ENCODE assay signal across 17 cellular contexts in genomic region chr2:24899361-24899760, GRCh38. TPM values are rescaled to one million over a fixed set of nuclear protein-coding genes. Genes with fewer than 3 reads are reported as not detected.
DNase-seq lines count a peak whose midpoint lies in the region; ATAC-seq, FAIRE-seq and TF ChIP-seq lines count a peak whose summit lies in the region.
"Had no signal": no experiment of that assay in that cellular context is flagged by ENCODE, and none has a peak within 500 bp of the region (broad histone marks: within the 10 kb centered on the region; RNA-seq: fewer than 3 reads in every experiment).

No MANE protein-coding gene starts in this region.

- H3K27me3 ChIP-seq in HepG2 (ENCODE audit: control insufficient read depth in 1 of 2, insufficient read depth in 2 of 2, low read length in 2 of 2): peaks cover 1 to 34% of the 10 kb centered on the region in 2 experiments; a peak in 3 of 5 replicates
- no peaks in the 10 kb centered on the region for H3K27me3 ChIP-seq in right lobe of liver

- no peaks in the 10 kb centered on the region for H3K79me2 ChIP-seq in HepG2 (ENCODE audit: insufficient read depth, low read length)

- DNase-seq in HepG2 (ENCODE audit: low spot score): no peak
- DNase-seq in right lobe of liver: no peak
- DNase-seq in chondrocyte (ENCODE audit: low spot score): peak; percentile 60
- peak; percentile 33 for DNase-seq in sciatic nerve (ENCODE audit: low spot score)
- no peak for DNase-seq in GM03348 (ENCODE audit: low spot score)
- DNase-seq in NCI-H1092 treated with DMSO at 0.1 percent for 48 hours (lab: John Stamatoyannopoulos, UW): no peak
- no peak for DNase-seq in kidney tubule cell (ENCODE audit: low spot score)
- DNase-seq: CD4-positive, alpha-beta memory T cell; DMS79; HCEC 1CT; HFFc6 had no signal

- H3K27me3 Mint-ChIP-seq in chondrocyte (ENCODE audit: low read depth): no peaks in the 10 kb centered on the region
- H3K27me3 Mint-ChIP-seq: B cell; CD4-positive, alpha-beta memory T cell had no signal

- H3K27ac Mint-ChIP-seq in chondrocyte (ENCODE audit: unreplicated experiment): no peak overlapping the region
- H3K27ac Mint-ChIP-seq: B cell, GM23338, HFFc6 had no signal

- intact Hi-C loops in HepG2 (cut with micrococcal nuclease; ENCODE audit: unreplicated experiment): no loop called here
- intact Hi-C loops in right lobe of liver (cut with DNase I): no loop called here
- intact Hi-C loops in sciatic nerve (cut with DNase I): no loop called here

- no peak for TF ChIP-seq EP300 in HepG2 (IDR thresholded peaks at IDR 0.05; ENCODE audit: low read depth in 2 of 2, low read length in 2 of 2)
- TF ChIP-seq EP300 in HepG2 (CRISPR knock-in tag; IDR thresholded peaks at IDR 0.05; ENCODE audit: borderline replicate concordance): no peak

- POLR2A ChIA-PET in HepG2 (lab: Yijun Ruan, JAX): no interaction called here

- H3K4me3 ChIP-seq in HepG2 (replicated peaks in 1 of 3; ENCODE audit: insufficient read depth in 1 of 3, low read depth in 2 of 3, low read length in 3 of 3) (no peak overlapping the region), right lobe of liver (no peak overlapping the region)
- H3K4me3 ChIP-seq: GM23338 had no signal

- TF ChIP-seq POLR2A in HepG2 (IDR thresholded peaks at IDR 0.05; ENCODE audit: insufficient read depth in 1 of 2, low read depth in 2 of 2, low read length in 2 of 2): no peak
- no peak for TF ChIP-seq POLR2A in right lobe of liver (IDR thresholded peaks at IDR 0.05)

- H4K20me1 ChIP-seq in HepG2 (ENCODE audit: insufficient read depth, low read length): no peaks in the 10 kb centered on the region

- no TSS peak for BruUV-seq in HepG2 (replicated peaks; lab: Mats Ljungman, UMichigan)

- no peak overlapping the region for H3K4me3 Mint-ChIP-seq in chondrocyte (ENCODE audit: unreplicated experiment)
- H3K4me3 Mint-ChIP-seq: B cell; CD4-positive, alpha-beta memory T cell; GM23338; HFFc6 had no signal

- no peaks in the 10 kb centered on the region for H3K36me3 ChIP-seq in HepG2 (replicated peaks in 1 of 2; ENCODE audit: control insufficient read depth in 1 of 2, insufficient read depth in 2 of 2, low read length in 2 of 2)
- no peaks in the 10 kb centered on the region for H3K36me3 ChIP-seq in right lobe of liver

- no peak overlapping the region for H3K4me2 ChIP-seq in HepG2 (ENCODE audit: low read depth, low read length)
- H3K4me2 ChIP-seq: GM23338 had no signal

- H3K4me1 Mint-ChIP-seq in chondrocyte (ENCODE audit: low read depth): peaks cover 9% of the 10 kb centered on the region
- H3K4me1 Mint-ChIP-seq: B cell had no signal

- TF ChIP-seq RAD21 in HepG2 (CRISPR knock-in tag; IDR thresholded peaks at IDR 0.05): no peak

- peaks cover 23% of the 10 kb centered on the region for H3K9me3 Mint-ChIP-seq in chondrocyte (ENCODE audit: low read depth)

- peaks cover 15% of the 10 kb centered on the region for H3K9me3 ChIP-seq in HepG2 (ENCODE audit: low read length)
- H3K9me3 ChIP-seq in right lobe of liver: peaks cover 0 to 13% (median 0%) of the 10 kb centered on the region in 4 donors

- in situ Hi-C loops in HepG2 (cut with HindIII; ENCODE audit: extremely low pct_ligation_motif_present, low pct_unique_long_range_greater_than_20kb): no loop called here

- H3K4me1 ChIP-seq in HepG2 (ENCODE audit: insufficient read depth, low read length): peaks cover 6% of the 10 kb centered on the region; the same call in 1 of the 2 replicates
- H3K4me1 ChIP-seq in right lobe of liver: no peaks in the 10 kb centered on the region

- 25% methylated on average over 7 of the region's 7 CpGs for WGBS in HepG2 (ENCODE audit: low lambda C conversion rate)
- WGBS in right lobe of liver (ENCODE audit: insufficient coverage, low coverage, low lambda C conversion rate, missing lambda C conversion rate): 59% methylated on average over 7 of the region's 7 CpGs

- peaks cover 38% of the 10 kb centered on the region for H3K36me3 Mint-ChIP-seq in chondrocyte (ENCODE audit: low read depth)

- CTCF ChIA-PET in HepG2 (lab: Yijun Ruan, JAX; ENCODE audit: low intra/inter-chr PET ratio, low total read pairs): no interaction called here

- no peak overlapping the region for H2AFZ ChIP-seq in HepG2 (ENCODE audit: low read length)
- H2AFZ ChIP-seq: GM23338 had no signal

- H3K9ac ChIP-seq in HepG2 (ENCODE audit: insufficient read depth, low read depth, low read length): no peak overlapping the region

- H3K27ac ChIP-seq in HepG2 (ENCODE audit: extremely low read length, insufficient read depth, low read length) (no peak overlapping the region), right lobe of liver (no peak overlapping the region)
- H3K27ac ChIP-seq: C4-2B had no signal

- ATAC-seq in HepG2 (peak; percentile 16; the same call in 1 of the 3 replicates), right lobe of liver (no peak), sciatic nerve (no peak)

- no peak for TF ChIP-seq CTCF in HepG2 (CRISPR knock-in tag; IDR thresholded peaks at IDR 0.05)
- no peak for TF ChIP-seq CTCF in right lobe of liver (IDR thresholded peaks at IDR 0.05)
- no peak for TF ChIP-seq CTCF in chondrocyte (IDR thresholded peaks at IDR 0.05)

- FAIRE-seq in HepG2 (lab: Jason Lieb, UNC): no peak
- FAIRE-seq: A204.1, GM12891, HTR-8/SVneo had no signal

TF ChIP-seq in HepG2, 621 proteins besides CTCF, POLR2A, EP300 and RAD21 (continues in another document):
- no peak for TF ChIP-seq ZFP91 (CRISPR knock-in tag; IDR thresholded peaks at IDR 0.05; ENCODE audit: borderline replicate concordance)
- no peak for TF ChIP-seq ZNF367 (CRISPR knock-in tag; IDR thresholded peaks at IDR 0.05; ENCODE audit: borderline replicate concordance)
- no peak for TF ChIP-seq TRIM24 (CRISPR knock-in tag; IDR thresholded peaks at IDR 0.05)
- TF ChIP-seq ZNF570 (CRISPR knock-in tag; IDR thresholded peaks at IDR 0.05; ENCODE audit: borderline replicate concordance): no peak

RNA-seq across cellular contexts. Expression of gene ADCY3, which starts 20.7 kb away (rescaled TPM):
- 0.11 TPM in 1 of 2 replicates, not detected in the other for total RNA-seq in HepG2 (2016; rRNA removed; fragmentation: Illumina TruSeq; extraction: Trizol)
- total RNA-seq in HepG2 (2016; cell fraction: cytosol; rRNA removed; fragmentation: Illumina TruSeq; extraction: Trizol; ENCODE audit: low read depth): not detected in 2 replicates
- 0.13 and 0.21 TPM in 2 replicates for total RNA-seq in HepG2 (2016; cell fraction: insoluble cytoplasmic fraction; rRNA removed; fragmentation: Illumina TruSeq; extraction: Trizol)
- total RNA-seq in HepG2 (2016; cell fraction: membrane; rRNA removed; fragmentation: Illumina TruSeq; extraction: Trizol): 0.21 TPM in 1 of 2 replicates, not detected in the other
- total RNA-seq in HepG2 (2016; cell fraction: nucleus; rRNA removed; fragmentation: Illumina TruSeq; extraction: Trizol): not detected in 2 replicates
- polyA plus RNA-seq in HepG2 (2011; rRNA removed): 0.40 and 0.61 TPM in 2 replicates
- polyA plus RNA-seq in HepG2 (2011; cell fraction: cytosol; rRNA removed): 0.10 and 0.42 TPM in 2 replicates
- polyA plus RNA-seq in HepG2 (2011; cell fraction: nucleus; rRNA removed): 1.8 and 2.6 TPM in 2 replicates
- polyA plus RNA-seq in HepG2 (2012): 0.12 and 0.13 TPM in 2 replicates
- not detected in 2 replicates for polyA plus RNA-seq in HepG2 (2016; cell fraction: cytosol; fragmentation: Illumina TruSeq; extraction: Trizol; ENCODE audit: low read depth)
- polyA plus RNA-seq in HepG2 (2016; cell fraction: insoluble cytoplasmic fraction; fragmentation: Illumina TruSeq; extraction: Trizol; ENCODE audit: low read depth): not detected in 2 replicates
- 0.36 TPM in 1 of 2 replicates, not detected in the other for polyA plus RNA-seq in HepG2 (2016; cell fraction: membrane; fragmentation: Illumina TruSeq; extraction: Trizol; ENCODE audit: low read depth)
- polyA plus RNA-seq in HepG2 (2016; cell fraction: nucleus; fragmentation: Illumina TruSeq; extraction: Trizol; ENCODE audit: insufficient read depth, low read depth): not detected in 2 replicates
- polyA minus RNA-seq in HepG2 (2011; rRNA and poly(A)+ RNA removed; ENCODE audit: low replicate concordance): 1.3 and 222 TPM in 2 replicates
- 1.1 and 1.8 TPM in 2 replicates for polyA minus RNA-seq in HepG2 (2011; cell fraction: cytosol; rRNA and poly(A)+ RNA removed)
- 0.77 and 1.2 TPM in 2 replicates for polyA minus RNA-seq in HepG2 (2011; cell fraction: nucleus; rRNA and poly(A)+ RNA removed)
- total RNA-seq in right lobe of liver: 1 to 10 TPM; 2.2 to 7.0 (median 5.6) TPM
- total RNA-seq in chondrocyte: 57.5 to 69.3 TPM (median 62.6 TPM) in 3 replicates
- 306 TPM for total RNA-seq in sciatic nerve

Comparison
In these comparisons a context has a peak if more than half of its experiments do, and no peak if none do; other contexts are left out.
1. DNase-seq: peak in chondrocyte (single experiment) and sciatic nerve (single experiment); none in HepG2 (single experiment), right lobe of liver (0 of 3), GM03348 (single experiment), NCI-H1092 treated with DMSO at 0.1 percent for 48 hours (single experiment) and kidney tubule cell (single experiment).